In genomic region chr1:201468844-201469644, GRCh38 we compare ENCODE assay signal across 8 cellular contexts. TPM values are rescaled to one million over a fixed set of nuclear protein-coding genes. Genes with fewer than 3 reads are reported as not detected.
DNase-seq lines count a peak whose midpoint lies in the region; ATAC-seq, FAIRE-seq and TF ChIP-seq lines count a peak whose summit lies in the region.

Gene PHLDA3, minus strand, starts transcription at chr1:201469188. Its CDS starts 402 bp downstream, at chr1:201468786.

- TF ChIP-seq CTCF in left ventricle myocardium inferior (IDR thresholded peaks at IDR 0.05; ENCODE audit: borderline replicate concordance) = no peak

- intact Hi-C loops in left ventricle myocardium inferior (cut with micrococcal nuclease) = no loop called here

- H3K4me1 ChIP-seq in left ventricle myocardium inferior = peaks cover 54% of the 10 kb centered on the region

- no peaks in the 10 kb centered on the region for H3K9me3 ChIP-seq in left ventricle myocardium inferior (replicated peaks)

- H3K36me3 ChIP-seq in left ventricle myocardium inferior = peaks cover 23% of the 10 kb centered on the region

- no peaks in the 10 kb centered on the region for H3K27me3 ChIP-seq in left ventricle myocardium inferior (ENCODE audit: low read depth)

- peak; percentile 64 for ATAC-seq in GM21360 (IDR thresholded peaks at IDR 0.05; ENCODE audit: unreplicated experiment)
- no peak for ATAC-seq in GM18517 (IDR thresholded peaks at IDR 0.05; ENCODE audit: unreplicated experiment)

- H3K4me3 ChIP-seq in left ventricle myocardium inferior = peak within 1 kb of the TSS; percentile 85

- peak; percentile 99 for FAIRE-seq in HTR-8/SVneo (lab: Jason Lieb, UNC)
- no peak for FAIRE-seq in RCC 7860 (lab: Jason Lieb, UNC)

- peak; percentile 92 for DNase-seq in DMS 273 (lab: John Stamatoyannopoulos, UW; ENCODE audit: unreplicated experiment)
- DNase-seq in HTR-8/SVneo (ENCODE audit: insufficient read length, low spot score) = peak; percentile 90
- DNase-seq in RCC 7860 (ENCODE audit: low spot score) = peak; percentile 68
- DNase-seq in anterior cingulate cortex (lab: John Stamatoyannopoulos, UW) = peak in 56 of 58 donors; percentile 29 to 94 (median 80)
- DNase-seq in left ventricle myocardium inferior = peak; percentile 89
- peak; percentile 82 for DNase-seq in pons (ENCODE audit: low spot score)

- peak within 1 kb of the TSS; percentile 97 for H3K27ac ChIP-seq in left ventricle myocardium inferior (replicated peaks)

RNA-seq across cellular contexts. Expression of gene PHLDA3, which starts in this region (rescaled TPM):
- 21.1 TPM for total RNA-seq in left ventricle myocardium inferior
